17 cellular contexts compared by ENCODE assay signal in the genomic region with DNA sequence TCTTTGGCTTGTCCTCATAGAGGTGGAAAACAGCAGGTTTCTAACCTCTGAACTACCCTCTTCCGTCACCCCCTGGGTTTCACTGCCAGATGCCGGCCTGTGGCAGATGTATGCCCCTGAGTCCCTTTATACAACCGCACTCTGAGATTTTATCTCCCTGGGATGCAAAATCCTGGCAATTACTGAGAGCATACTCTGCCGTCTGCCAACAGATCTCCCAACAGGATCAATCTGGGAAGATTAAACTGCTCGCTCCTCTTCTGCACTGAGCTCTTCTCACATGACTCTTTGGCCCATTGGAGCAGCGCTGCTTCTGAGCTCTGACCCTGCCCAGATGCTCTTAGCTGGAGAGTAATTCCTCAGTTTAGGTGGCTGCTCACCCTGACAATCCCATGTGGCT.
"Had no signal": no experiment of that assay in that cellular context is flagged by ENCODE, and none has a peak within 500 bp of the region (broad histone marks: within the 10 kb centered on the region; RNA-seq: fewer than 3 reads in every experiment).

No MANE protein-coding gene starts in this region.

- ATAC-seq: activated T-cell treated with anti-CD3 and anti-CD28 coated beads, Interleukin-2, amount 50 U/mL, for 72 hours; esophagus mucosa; right lobe of liver had no signal

- H3K9me3 Mint-ChIP-seq: activated T-cell treated with anti-CD3 and anti-CD28 coated beads, Interleukin-2, amount 50 U/mL, for 72 hours; T-helper 2 cell treated with Interferon-gamma antibody and Interleukin-4, amounts not matched to agents 5 μg/mL and 100 μg/mL, for 36 hours had no signal

- H3K4me3 ChIP-seq: dorsolateral prefrontal cortex, lung, right lobe of liver, spleen, transverse colon had no signal

- H3K9me3 ChIP-seq: right lobe of liver, transverse colon had no signal

- H3K27ac Mint-ChIP-seq: activated naive CD8-positive, alpha-beta T cell treated with anti-CD3 and anti-CD28 coated beads, Interleukin-2, amount 10 ng/mL, durations not matched to agents 7 days and 5 days; activated T-cell treated with anti-CD3 and anti-CD28 coated beads, Interleukin-2, amount 50 U/mL, for 72 hours; T-helper 2 cell treated with Interferon-gamma antibody and Interleukin-4, amounts not matched to agents 5 μg/mL and 100 μg/mL, for 36 hours had no signal

- H3K36me3 ChIP-seq: spleen, transverse colon had no signal

- H3K27ac ChIP-seq: dorsolateral prefrontal cortex, right lobe of liver, spleen, transverse colon had no signal

- H3K36me3 Mint-ChIP-seq: naive B cell had no signal

- H3K27me3 Mint-ChIP-seq: activated naive CD8-positive, alpha-beta T cell treated with anti-CD3 and anti-CD28 coated beads, Interleukin-2, amount 10 ng/mL, durations not matched to agents 7 days and 5 days had no signal

- H3K4me3 Mint-ChIP-seq: activated naive CD8-positive, alpha-beta T cell treated with anti-CD3 and anti-CD28 coated beads, Interleukin-2, amount 10 ng/mL, durations not matched to agents 7 days and 5 days; activated T-cell treated with anti-CD3 and anti-CD28 coated beads, Interleukin-2, amount 50 U/mL, for 72 hours; naive B cell; T-helper 2 cell treated with Interferon-gamma antibody and Interleukin-4, amounts not matched to agents 5 μg/mL and 100 μg/mL, for 36 hours had no signal

- H3K27me3 ChIP-seq: dorsolateral prefrontal cortex, right lobe of liver, spleen, transverse colon had no signal

- DNase-seq: activated CD4-positive, alpha-beta T cell treated with anti-CD3 and anti-CD28 coated beads, Interleukin-2, amount 50 U/mL, for 4 hours; activated CD4-positive, CD25-positive, alpha-beta regulatory T cell treated with anti-CD3 and anti-CD28 coated beads, Interleukin-2, amount 50 U/mL, for 72 hours; activated naive CD8-positive, alpha-beta T cell treated with anti-CD3 and anti-CD28 coated beads, Interleukin-2, amount 10 ng/mL, durations not matched to agents 7 days and 5 days; activated T-cell treated with anti-CD3 and anti-CD28 coated beads, Interleukin-2, amount 50 U/mL, for 72 hours; anterior cingulate cortex; dorsolateral prefrontal cortex; left cardiac atrium; naive B cell; spleen; stimulated activated CD4-positive, alpha-beta T cell treated with anti-CD3 and anti-CD28 coated beads, Interleukin-1b, Interleukin-23, amount 100 ng/mL, for 48 hours; stimulated activated naive CD4-positive, alpha-beta T cell; substantia nigra; transverse colon had no signal
